ENCODE assay signal across 10 cellular contexts in genomic region chr14:33948143-33948962, GRCh38. TPM values are rescaled to one million over a fixed set of nuclear protein-coding genes. Genes with fewer than 3 reads are reported as not detected.
DNase-seq lines count a peak whose midpoint lies in the region; ATAC-seq and TF ChIP-seq lines count a peak whose summit lies in the region.
"Had no signal": no experiment of that assay in that cellular context is flagged by ENCODE, and none has a peak within 500 bp of the region (broad histone marks: within the 10 kb centered on the region; RNA-seq: fewer than 3 reads in every experiment).

No MANE protein-coding gene starts in this region.

- no peak overlapping the region for H3K27ac ChIP-seq in suprapubic skin

- no peak for TF ChIP-seq CTCF in suprapubic skin (IDR thresholded peaks at IDR 0.05)

- no peak for TF ChIP-seq EP300 in suprapubic skin (IDR thresholded peaks at IDR 0.05)

- H3K36me3 ChIP-seq in iPS-15b (ENCODE audit: control insufficient read depth, insufficient read depth, low read length) (no peaks in the 10 kb centered on the region), suprapubic skin (no peaks in the 10 kb centered on the region)

- TF ChIP-seq POLR2A in suprapubic skin (IDR thresholded peaks at IDR 0.05), result no peak

- H3K4me3 ChIP-seq in iPS-15b (ENCODE audit: low read depth, low read length) (peak overlapping the region; percentile 90), suprapubic skin (peak overlapping the region; percentile 77)

- H3K9me3 Mint-ChIP-seq in activated CD8-positive, alpha-beta memory T cell treated with anti-CD3 and anti-CD28 coated beads, Interleukin-2, amount 10 ng/mL, durations not matched to agents 7 days and 5 days (ENCODE audit: low read depth), result no peaks in the 10 kb centered on the region

- H3K27me3 ChIP-seq in iPS-15b (ENCODE audit: control insufficient read depth, insufficient read depth, low read length), result peaks cover 14% of the 10 kb centered on the region
- H3K27me3 ChIP-seq in suprapubic skin, result no peaks in the 10 kb centered on the region

- H3K27ac Mint-ChIP-seq in activated CD8-positive, alpha-beta memory T cell treated with anti-CD3 and anti-CD28 coated beads, Interleukin-2, amount 10 ng/mL, durations not matched to agents 7 days and 5 days, result peak overlapping the region; percentile 1
- H3K27ac Mint-ChIP-seq in T-helper 17 cell, result peak overlapping the region; percentile 57

- H3K9me3 ChIP-seq in T-helper 17 cell (ENCODE audit: control insufficient read depth, low read length, poor library complexity, severe bottlenecking), result peaks cover 2% of the 10 kb centered on the region
- H3K9me3 ChIP-seq in iPS-15b (ENCODE audit: control insufficient read depth, insufficient read depth, low read length), result no peaks in the 10 kb centered on the region
- H3K9me3 ChIP-seq in suprapubic skin, result no peaks in the 10 kb centered on the region

- peaks cover 46% of the 10 kb centered on the region for H3K27me3 Mint-ChIP-seq in activated CD8-positive, alpha-beta memory T cell treated with anti-CD3 and anti-CD28 coated beads, Interleukin-2, amount 10 ng/mL, durations not matched to agents 7 days and 5 days
- H3K27me3 Mint-ChIP-seq in T-helper 17 cell, result peaks cover 10% of the 10 kb centered on the region

- peak overlapping the region; percentile 5 for H3K9ac ChIP-seq in iPS-15b (ENCODE audit: low read depth, low read length)

- WGBS in suprapubic skin, result 49% methylated on average over 4 of the region's 4 CpGs

- H3K4me3 Mint-ChIP-seq in activated CD8-positive, alpha-beta memory T cell treated with anti-CD3 and anti-CD28 coated beads, Interleukin-2, amount 10 ng/mL, durations not matched to agents 7 days and 5 days, result peak overlapping the region; percentile 76
- peak overlapping the region; percentile 92 for H3K4me3 Mint-ChIP-seq in T-helper 17 cell

- H3K4me1 ChIP-seq in iPS-15b (ENCODE audit: control insufficient read depth, insufficient read depth, low read length), result peaks cover 14% of the 10 kb centered on the region
- peaks cover 34% of the 10 kb centered on the region for H3K4me1 ChIP-seq in suprapubic skin

- CTCF ChIA-PET in activated CD8-positive, alpha-beta memory T cell treated with anti-CD3 and anti-CD28 coated beads, Interleukin-2, amount 10 ng/mL, durations not matched to agents 7 days and 5 days (lab: Charles Lee), result no interaction called here

- H3K4me1 Mint-ChIP-seq in activated CD8-positive, alpha-beta memory T cell treated with anti-CD3 and anti-CD28 coated beads, Interleukin-2, amount 10 ng/mL, durations not matched to agents 7 days and 5 days, result peaks cover 26% of the 10 kb centered on the region
- H3K4me1 Mint-ChIP-seq in T-helper 17 cell, result peaks cover 29% of the 10 kb centered on the region

- no peaks in the 10 kb centered on the region for H3K36me3 Mint-ChIP-seq in activated CD8-positive, alpha-beta memory T cell treated with anti-CD3 and anti-CD28 coated beads, Interleukin-2, amount 10 ng/mL, durations not matched to agents 7 days and 5 days
- H3K36me3 Mint-ChIP-seq in T-helper 17 cell (ENCODE audit: low read depth), result peaks cover 2% of the 10 kb centered on the region

- ATAC-seq in activated CD8-positive, alpha-beta memory T cell treated with anti-CD3 and anti-CD28 coated beads, Interleukin-2, amount 10 ng/mL, durations not matched to agents 7 days and 5 days, result no peak
- ATAC-seq in T-helper 17 cell, result no peak

- DNase-seq in activated CD8-positive, alpha-beta memory T cell treated with anti-CD3 and anti-CD28 coated beads, Interleukin-2, amount 10 ng/mL, durations not matched to agents 7 days and 5 days, result no peak
- no peak for DNase-seq in activated CD8-positive, alpha-beta memory T cell treated with anti-CD3 and anti-CD28 coated beads, Interleukin-2, amount 50 U/mL, for 4 hours
- DNase-seq in T-helper 17 cell, result no peak
- DNase-seq in suprapubic skin (ENCODE audit: low spot score in 2 of 2), result no peak
- DNase-seq in midbrain (lab: John Stamatoyannopoulos, UW), result no peak
- no peak for DNase-seq in NCI-H2196 (lab: John Stamatoyannopoulos, UW; ENCODE audit: unreplicated experiment)
- no peak for DNase-seq in cerebellar cortex (ENCODE audit: low spot score)
- DNase-seq: effector CD8-positive, alpha-beta T cell had no signal

RNA-seq across cellular contexts. Expression of gene EGLN3, which starts 2.5 kb away (rescaled TPM):
- total RNA-seq in activated CD8-positive, alpha-beta memory T cell treated with anti-CD3 and anti-CD28 coated beads, Interleukin-2, amount 10 ng/mL, durations not matched to agents 7 days and 5 days, result 1 to 10 TPM; 4.3 to 5.0 TPM
- 10 to 100 TPM; 10.3 to 16.9 TPM for total RNA-seq in T-helper 17 cell
- total RNA-seq in suprapubic skin, result 100 to 1,000 TPM in 1 of 4 donors, 10 to 100 TPM in 3; 37.8 to 203 (median 73.2) TPM
- total RNA-seq: HT1080 had no signal
